1 cellular context compared by ENCODE assay signal in genomic region chr10:7610651-7611389, GRCh38.
A peak's percentile ranks its signal among the peaks of the same experiment; 100 is the strongest.
TF ChIP-seq lines count a peak whose summit lies in the region.

No MANE protein-coding gene starts in this region.

TF ChIP-seq in K562, 482 proteins besides CTCF, POLR2A, EP300 and RAD21 (continued from another document and continues in another):
- TF ChIP-seq, protein P1, sequence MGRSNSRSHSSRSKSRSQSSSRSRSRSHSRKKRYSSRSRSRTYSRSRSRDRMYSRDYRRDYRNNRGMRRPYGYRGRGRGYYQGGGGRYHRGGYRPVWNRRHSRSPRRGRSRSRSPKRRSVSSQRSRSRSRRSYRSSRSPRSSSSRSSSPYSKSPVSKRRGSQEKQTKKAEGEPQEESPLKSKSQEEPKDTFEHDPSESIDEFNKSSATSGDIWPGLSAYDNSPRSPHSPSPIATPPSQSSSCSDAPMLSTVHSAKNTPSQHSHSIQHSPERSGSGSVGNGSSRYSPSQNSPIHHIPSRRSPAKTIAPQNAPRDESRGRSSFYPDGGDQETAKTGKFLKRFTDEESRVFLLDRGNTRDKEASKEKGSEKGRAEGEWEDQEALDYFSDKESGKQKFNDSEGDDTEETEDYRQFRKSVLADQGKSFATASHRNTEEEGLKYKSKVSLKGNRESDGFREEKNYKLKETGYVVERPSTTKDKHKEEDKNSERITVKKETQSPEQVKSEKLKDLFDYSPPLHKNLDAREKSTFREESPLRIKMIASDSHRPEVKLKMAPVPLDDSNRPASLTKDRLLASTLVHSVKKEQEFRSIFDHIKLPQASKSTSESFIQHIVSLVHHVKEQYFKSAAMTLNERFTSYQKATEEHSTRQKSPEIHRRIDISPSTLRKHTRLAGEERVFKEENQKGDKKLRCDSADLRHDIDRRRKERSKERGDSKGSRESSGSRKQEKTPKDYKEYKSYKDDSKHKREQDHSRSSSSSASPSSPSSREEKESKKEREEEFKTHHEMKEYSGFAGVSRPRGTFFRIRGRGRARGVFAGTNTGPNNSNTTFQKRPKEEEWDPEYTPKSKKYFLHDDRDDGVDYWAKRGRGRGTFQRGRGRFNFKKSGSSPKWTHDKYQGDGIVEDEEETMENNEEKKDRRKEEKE (IDR thresholded peaks at IDR 0.05; ENCODE audit: borderline replicate concordance in 1 of 2, control insufficient read depth in 1 of 2, low read depth in 2 of 2, low read length in 1 of 2) = no peak
- TF ChIP-seq ZNF707 (CRISPR knock-in tag; conservative IDR thresholded peaks at IDR 0.05) (no peak), ZNF696 (CRISPR knock-in tag; conservative IDR thresholded peaks at IDR 0.05) (no peak), ATF7 (IDR thresholded peaks at IDR 0.05) (peak; percentile 59; the same call in 1 of the 2 replicates), ADNP (tag; IDR thresholded peaks at IDR 0.05) (peak; percentile 79; the same call in 1 of the 2 replicates), TFAM (CRISPR knock-in tag; conservative IDR thresholded peaks at IDR 0.05) (no peak), TSHZ1 (CRISPR knock-in tag; IDR thresholded peaks at IDR 0.05) (no peak), RHOXF2B (CRISPR knock-in tag; conservative IDR thresholded peaks at IDR 0.05) (no peak), NFE2 (IDR thresholded peaks at IDR 0.05; ENCODE audit: low read depth) (no peak), ESRRB (CRISPR knock-in tag; IDR thresholded peaks at IDR 0.05; ENCODE audit: borderline replicate concordance) (no peak), ZNF668 (CRISPR knock-in tag; IDR thresholded peaks at IDR 0.05) (0 out of 2 replicates have a peak, but pooled peaks have one; percentile 34), EGR1 (conservative IDR thresholded peaks at IDR 0.05) (no peak), LARP7 (IDR thresholded peaks at IDR 0.05) (no peak), RBBP5 (IDR thresholded peaks at IDR 0.05; ENCODE audit: borderline replicate concordance, insufficient read depth, low read length, poor library complexity, severe bottlenecking) (no peak), ZNF184 (CRISPR knock-in tag; IDR thresholded peaks at IDR 0.05) (no peak), MBD1 (CRISPR knock-in tag; IDR thresholded peaks at IDR 0.05) (no peak), KAT8 (IDR thresholded peaks at IDR 0.05; ENCODE audit: low read depth) (no peak), HNRNPUL1 (IDR thresholded peaks at IDR 0.05; ENCODE audit: low read length) (no peak), HMBOX1 (IDR thresholded peaks at IDR 0.05) (no peak), REST (CRISPR knock-in tag; IDR thresholded peaks at IDR 0.05; ENCODE audit: low read depth) (no peak), DEAF1 (CRISPR knock-in tag; IDR thresholded peaks at IDR 0.05) (no peak), CHCHD3 (CRISPR knock-in tag; IDR thresholded peaks at IDR 0.05) (no peak), POLR2AphosphoS2 (IDR thresholded peaks at IDR 0.05; ENCODE audit: low read length) (no peak), KLF1 (tag; IDR thresholded peaks at IDR 0.05) (no peak), ID3 (CRISPR knock-in tag; IDR thresholded peaks at IDR 0.05) (no peak), ID3 (tag; IDR thresholded peaks at IDR 0.05) (no peak), ZSCAN32 (CRISPR knock-in tag; IDR thresholded peaks at IDR 0.05) (0 out of 2 replicates have a peak, but pooled peaks have one; percentile 58), GATAD2B (IDR thresholded peaks at IDR 0.05; ENCODE audit: borderline replicate concordance) (no peak), ZBTB1 (CRISPR knock-in tag; IDR thresholded peaks at IDR 0.05; ENCODE audit: borderline replicate concordance, low read depth) (no peak), SP1 (CRISPR knock-in tag; IDR thresholded peaks at IDR 0.05) (no peak), HDAC1 (IDR thresholded peaks at IDR 0.05) (no peak), PURB (CRISPR knock-in tag; IDR thresholded peaks at IDR 0.05; ENCODE audit: low read depth) (no peak), ZNF583 (CRISPR knock-in tag; IDR thresholded peaks at IDR 0.05) (0 out of 2 replicates have a peak, but pooled peaks have one; percentile 54), ZNF584 (CRISPR knock-in tag; IDR thresholded peaks at IDR 0.05; ENCODE audit: low read depth) (peak; percentile 82; the same call in 1 of the 2 replicates), CC2D1A (IDR thresholded peaks at IDR 0.05) (no peak), ZNF695 (CRISPR knock-in tag; IDR thresholded peaks at IDR 0.05) (no peak), JUND (IDR thresholded peaks at IDR 0.05; ENCODE audit: borderline replicate concordance, low read depth, low read length) (peak; percentile 26; the same call in 1 of the 2 replicates), JUND (tag; IDR thresholded peaks at IDR 0.05; ENCODE audit: borderline replicate concordance, low read depth, low read length) (peak; percentile 14; the same call in 1 of the 3 replicates), ZNF717 (CRISPR knock-in tag; IDR thresholded peaks at IDR 0.05) (no peak), TCF3 (CRISPR knock-in tag; IDR thresholded peaks at IDR 0.05) (no peak), EWSR1 (IDR thresholded peaks at IDR 0.05; ENCODE audit: borderline replicate concordance, low read depth, partially characterized antibody) (no peak)
- TF ChIP-seq, protein P2, sequence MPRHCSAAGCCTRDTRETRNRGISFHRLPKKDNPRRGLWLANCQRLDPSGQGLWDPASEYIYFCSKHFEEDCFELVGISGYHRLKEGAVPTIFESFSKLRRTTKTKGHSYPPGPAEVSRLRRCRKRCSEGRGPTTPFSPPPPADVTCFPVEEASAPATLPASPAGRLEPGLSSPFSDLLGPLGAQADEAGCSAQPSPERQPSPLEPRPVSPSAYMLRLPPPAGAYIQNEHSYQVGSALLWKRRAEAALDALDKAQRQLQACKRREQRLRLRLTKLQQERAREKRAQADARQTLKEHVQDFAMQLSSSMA (CRISPR knock-in tag; IDR thresholded peaks at IDR 0.05) = no peak
- TF ChIP-seq, protein P3, sequence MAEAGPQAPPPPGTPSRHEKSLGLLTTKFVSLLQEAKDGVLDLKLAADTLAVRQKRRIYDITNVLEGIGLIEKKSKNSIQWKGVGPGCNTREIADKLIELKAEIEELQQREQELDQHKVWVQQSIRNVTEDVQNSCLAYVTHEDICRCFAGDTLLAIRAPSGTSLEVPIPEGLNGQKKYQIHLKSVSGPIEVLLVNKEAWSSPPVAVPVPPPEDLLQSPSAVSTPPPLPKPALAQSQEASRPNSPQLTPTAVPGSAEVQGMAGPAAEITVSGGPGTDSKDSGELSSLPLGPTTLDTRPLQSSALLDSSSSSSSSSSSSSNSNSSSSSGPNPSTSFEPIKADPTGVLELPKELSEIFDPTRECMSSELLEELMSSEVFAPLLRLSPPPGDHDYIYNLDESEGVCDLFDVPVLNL (CRISPR knock-in tag; IDR thresholded peaks at IDR 0.05; ENCODE audit: low read depth) = no peak
- TF ChIP-seq, protein P4, sequence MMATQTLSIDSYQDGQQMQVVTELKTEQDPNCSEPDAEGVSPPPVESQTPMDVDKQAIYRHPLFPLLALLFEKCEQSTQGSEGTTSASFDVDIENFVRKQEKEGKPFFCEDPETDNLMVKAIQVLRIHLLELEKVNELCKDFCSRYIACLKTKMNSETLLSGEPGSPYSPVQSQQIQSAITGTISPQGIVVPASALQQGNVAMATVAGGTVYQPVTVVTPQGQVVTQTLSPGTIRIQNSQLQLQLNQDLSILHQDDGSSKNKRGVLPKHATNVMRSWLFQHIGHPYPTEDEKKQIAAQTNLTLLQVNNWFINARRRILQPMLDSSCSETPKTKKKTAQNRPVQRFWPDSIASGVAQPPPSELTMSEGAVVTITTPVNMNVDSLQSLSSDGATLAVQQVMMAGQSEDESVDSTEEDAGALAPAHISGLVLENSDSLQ (IDR thresholded peaks at IDR 0.05) = peak; percentile 28; the same call in 1 of the 2 replicates
- TF ChIP-seq, protein P5, sequence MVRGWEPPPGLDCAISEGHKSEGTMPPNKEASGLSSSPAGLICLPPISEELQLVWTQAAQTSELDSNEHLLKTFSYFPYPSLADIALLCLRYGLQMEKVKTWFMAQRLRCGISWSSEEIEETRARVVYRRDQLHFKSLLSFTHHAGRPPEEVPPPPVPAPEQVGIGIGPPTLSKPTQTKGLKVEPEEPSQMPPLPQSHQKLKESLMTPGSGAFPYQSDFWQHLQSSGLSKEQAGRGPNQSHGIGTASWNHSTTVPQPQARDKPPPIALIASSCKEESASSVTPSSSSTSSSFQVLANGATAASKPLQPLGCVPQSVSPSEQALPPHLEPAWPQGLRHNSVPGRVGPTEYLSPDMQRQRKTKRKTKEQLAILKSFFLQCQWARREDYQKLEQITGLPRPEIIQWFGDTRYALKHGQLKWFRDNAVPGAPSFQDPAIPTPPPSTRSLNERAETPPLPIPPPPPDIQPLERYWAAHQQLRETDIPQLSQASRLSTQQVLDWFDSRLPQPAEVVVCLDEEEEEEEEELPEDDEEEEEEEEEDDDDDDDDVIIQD (CRISPR knock-in tag; IDR thresholded peaks at IDR 0.05) = 0 out of 2 replicates have a peak, but pooled peaks have one; percentile 15
